Comparison of ENCODE assay signal across 25 cellular contexts in the genomic region with DNA sequence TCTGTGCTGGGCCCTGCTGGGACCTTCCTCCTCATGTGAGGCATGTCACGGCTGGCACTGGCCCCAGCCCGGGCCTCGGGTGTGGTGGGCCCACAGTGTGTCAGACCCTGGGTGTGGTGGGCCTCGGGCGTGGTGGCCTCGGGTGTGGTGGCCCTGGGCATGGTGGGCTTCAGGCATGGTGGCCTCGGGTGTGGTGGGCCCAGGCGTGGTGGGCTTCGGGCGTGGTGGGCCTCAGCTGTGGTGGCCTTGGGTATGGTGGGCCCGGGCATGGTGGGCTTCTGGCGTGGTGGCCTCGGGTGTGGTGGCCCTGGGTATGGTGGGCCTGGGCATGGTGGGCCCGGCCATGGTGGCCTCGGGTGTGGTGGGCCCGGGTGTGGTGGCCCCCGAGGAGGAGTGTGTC. TPM values are rescaled to one million over a fixed set of nuclear protein-coding genes. Genes with fewer than 3 reads are reported as not detected.
"Had no signal": no experiment of that assay in that cellular context is flagged by ENCODE, and none has a peak within 500 bp of the region (broad histone marks: within the 10 kb centered on the region; RNA-seq: fewer than 3 reads in every experiment).

No MANE protein-coding gene starts in this region.

- DNase-seq: Kasumi-1, MM.1S, NCI-H1092 treated with DMSO at 0.1 percent for 48 hours, NCI-H1436 treated with DMSO at 0.1 percent for 48 hours, NCI-H1694, NCI-H187 treated with DMSO at 0.1 percent for 48 hours, NCI-H2029 treated with DMSO at 0.1 percent for 48 hours, NCI-H2227 treated with DMSO at 0.1 percent for 48 hours, NCI-H524, NCI-H526 treated with DMSO at 0.1 percent for 48 hours, NCI-H748 treated with DMSO at 0.1 percent for 48 hours, PC-3, Peyer's patch, SHP77 treated with DMSO at 0.1 percent for 48 hours, SK-N-SH had no signal

- H3K4me2 ChIP-seq: KMS-11, SK-N-SH had no signal

- H3K9me2 ChIP-seq: SK-N-SH had no signal

- H3K27me3 ChIP-seq: Peyer's patch had no signal

- H3K4me1 ChIP-seq: Peyer's patch had no signal

- H3K9me3 ChIP-seq: Peyer's patch, SK-N-SH had no signal

- H3K9ac ChIP-seq: KMS-11, SK-N-SH had no signal

- H3K4me3 ChIP-seq: K562, Peyer's patch had no signal

- H3K27ac ChIP-seq: HL-60, KMS-11, Peyer's patch had no signal

RNA-seq across cellular contexts. Expression of gene NKX6-2, which starts 40.4 kb away (rescaled TPM):
- total RNA-seq: K562, M059J, NCI-H460, OCI-LY7, PC-3, Peyer's patch, Right ventricle myocardium inferior, RPMI7951, SK-MEL-5 had no signal
- polyA plus RNA-seq: IgD-negative memory B cell, SK-N-SH had no signal
